Comparison of ENCODE assay signal across 14 cellular contexts in genomic region chr1:167634435-167634834, GRCh38.
A peak's percentile ranks its signal among the peaks of the same experiment; 100 is the strongest.
DNase-seq lines count a peak whose midpoint lies in the region; ATAC-seq, FAIRE-seq and TF ChIP-seq lines count a peak whose summit lies in the region.
"Had no signal": no experiment of that assay in that cellular context is flagged by ENCODE, and none has a peak within 500 bp of the region (broad histone marks: within the 10 kb centered on the region; RNA-seq: fewer than 3 reads in every experiment).

No MANE protein-coding gene starts in this region.

- TF ChIP-seq CTCF in OCI-LY1 (IDR thresholded peaks at IDR 0.05; ENCODE audit: low read length), result no peak
- no peak for TF ChIP-seq CTCF in coronary artery (IDR thresholded peaks at IDR 0.05)
- no peak for TF ChIP-seq CTCF in D721Med (IDR thresholded peaks at IDR 0.05; ENCODE audit: insufficient read depth, missing control alignments)
- TF ChIP-seq CTCF in tibial artery (IDR thresholded peaks at IDR 0.05), result no peak

- H2AFZ ChIP-seq in OCI-LY1 (ENCODE audit: low read length), result no peak overlapping the region

- H3K9me3 ChIP-seq in OCI-LY1 (ENCODE audit: low read length), result no peaks in the 10 kb centered on the region
- H3K9me3 ChIP-seq in tibial artery, result no peaks in the 10 kb centered on the region
- H3K9me3 ChIP-seq: SJSA1 had no signal

- peaks cover 86% of the 10 kb centered on the region for H3K36me3 ChIP-seq in OCI-LY1 (ENCODE audit: insufficient read depth, low read length)
- no peaks in the 10 kb centered on the region for H3K36me3 ChIP-seq in tibial artery
- H3K36me3 ChIP-seq: SJSA1 had no signal

- no peaks in the 10 kb centered on the region for H4K20me1 ChIP-seq in OCI-LY1 (ENCODE audit: insufficient read depth, low read length)

- peak overlapping the region; percentile 93 for H3K27ac Mint-ChIP-seq in stimulated activated naive CD8-positive, alpha-beta T cell treated with anti-CD3 and anti-CD28 coated beads, Interleukin-15, Interleukin-2, amounts not matched to agents 100 ng/mL and 50 ng/mL, for 24 hours

- peaks cover 79% of the 10 kb centered on the region for H3K4me1 Mint-ChIP-seq in stimulated activated naive CD8-positive, alpha-beta T cell treated with anti-CD3 and anti-CD28 coated beads, Interleukin-15, Interleukin-2, amounts not matched to agents 100 ng/mL and 50 ng/mL, for 24 hours (ENCODE audit: low read depth)

- H3K27ac ChIP-seq in OCI-LY1 (ENCODE audit: low read depth, low read length, poor library complexity, severe bottlenecking) (peak overlapping the region; percentile 99), coronary artery (peak overlapping the region; percentile 83 to 97), tibial artery (no peak overlapping the region)
- H3K27ac ChIP-seq: C4-2B, SJSA1 had no signal

- peak overlapping the region; percentile 86 for H3K4me2 ChIP-seq in OCI-LY1 (ENCODE audit: low read length)

- no peak for FAIRE-seq in D721Med (lab: Jason Lieb, UNC)
- FAIRE-seq: colon had no signal

- H3K4me3 Mint-ChIP-seq in stimulated activated naive CD8-positive, alpha-beta T cell treated with anti-CD3 and anti-CD28 coated beads, Interleukin-15, Interleukin-2, amounts not matched to agents 100 ng/mL and 50 ng/mL, for 24 hours, result peak overlapping the region; percentile 88

- peaks cover 45% of the 10 kb centered on the region for H3K36me3 Mint-ChIP-seq in stimulated activated naive CD8-positive, alpha-beta T cell treated with anti-CD3 and anti-CD28 coated beads, Interleukin-15, Interleukin-2, amounts not matched to agents 100 ng/mL and 50 ng/mL, for 24 hours (ENCODE audit: low read depth)

- intact Hi-C loops in tibial artery (cut with DNase I; ENCODE audit: low total_unique reads), result no loop called here

- H3F3A ChIP-seq in OCI-LY1 (ENCODE audit: insufficient read depth, low read length), result no peaks in the 10 kb centered on the region

- no peak for ATAC-seq in stimulated activated naive CD8-positive, alpha-beta T cell treated with anti-CD3 and anti-CD28 coated beads, Interleukin-15, Interleukin-2, amounts not matched to agents 100 U/mL and 50 U/mL, for 24 hours
- no peak for ATAC-seq in GM21576 (IDR thresholded peaks at IDR 0.05; ENCODE audit: unreplicated experiment)
- ATAC-seq: activated naive CD4-positive, alpha-beta T cell treated with anti-CD3 and anti-CD28 coated beads, Interleukin-2, amount 50 U/mL, for 72 hours had no signal

- H3K79me2 ChIP-seq in OCI-LY1 (ENCODE audit: insufficient read depth, low read length), result peaks cover 66% of the 10 kb centered on the region

- H3K27me3 ChIP-seq in OCI-LY1 (ENCODE audit: insufficient read depth, low read length), result no peaks in the 10 kb centered on the region
- no peaks in the 10 kb centered on the region for H3K27me3 ChIP-seq in tibial artery

- H3K27me3 Mint-ChIP-seq in stimulated activated naive CD8-positive, alpha-beta T cell treated with anti-CD3 and anti-CD28 coated beads, Interleukin-15, Interleukin-2, amounts not matched to agents 100 ng/mL and 50 ng/mL, for 24 hours, result no peaks in the 10 kb centered on the region

- no peaks in the 10 kb centered on the region for H3K9me3 Mint-ChIP-seq in stimulated activated naive CD8-positive, alpha-beta T cell treated with anti-CD3 and anti-CD28 coated beads, Interleukin-15, Interleukin-2, amounts not matched to agents 100 ng/mL and 50 ng/mL, for 24 hours
- H3K9me3 Mint-ChIP-seq: activated naive CD4-positive, alpha-beta T cell treated with anti-CD3 and anti-CD28 coated beads, Interleukin-2, amount 50 U/mL, for 72 hours had no signal

- DNase-seq in stimulated activated naive CD8-positive, alpha-beta T cell treated with anti-CD3 and anti-CD28 coated beads, Interleukin-15, Interleukin-2, amounts not matched to agents 100 U/mL and 50 U/mL, for 24 hours, result no peak
- DNase-seq in coronary artery (ENCODE audit: low spot score) (no peak), D721Med (ENCODE audit: insufficient read length, low spot score) (no peak), NCI-H446 (lab: John Stamatoyannopoulos, UW) (no peak), tibial artery (no peak)
- DNase-seq: NCI-H526 treated with DMSO at 0.1 percent for 48 hours, substantia nigra had no signal

- peaks cover 74% of the 10 kb centered on the region for H3K4me1 ChIP-seq in OCI-LY1 (ENCODE audit: insufficient read depth, low read length, severe bottlenecking)
- peaks cover 0 to 36% (median 21%) of the 10 kb centered on the region in 4 donors for H3K4me1 ChIP-seq in tibial artery
- H3K4me1 ChIP-seq: SJSA1 had no signal

- no peaks in the 10 kb centered on the region for H3K9me2 ChIP-seq in OCI-LY1 (ENCODE audit: low read depth, low read length)

- H3K4me3 ChIP-seq in OCI-LY1 (ENCODE audit: low read depth, low read length, poor library complexity, severe bottlenecking) (peak overlapping the region; percentile 96), coronary artery (no peak overlapping the region), tibial artery (no peak overlapping the region)
- H3K4me3 ChIP-seq: SJSA1 had no signal

- H3K9ac ChIP-seq in OCI-LY1 (ENCODE audit: low read length), result peak overlapping the region; percentile 94; the same call in 1 of the 2 replicates

Comparison
In these comparisons a context has a peak if more than half of its experiments do, and no peak if none do; other contexts are left out.
1. H3K27ac ChIP-seq: peak in OCI-LY1 (single experiment) and coronary artery (2 of 2); none in tibial artery (0 of 2).